19 cellular contexts compared by ENCODE assay signal in the genomic region with DNA sequence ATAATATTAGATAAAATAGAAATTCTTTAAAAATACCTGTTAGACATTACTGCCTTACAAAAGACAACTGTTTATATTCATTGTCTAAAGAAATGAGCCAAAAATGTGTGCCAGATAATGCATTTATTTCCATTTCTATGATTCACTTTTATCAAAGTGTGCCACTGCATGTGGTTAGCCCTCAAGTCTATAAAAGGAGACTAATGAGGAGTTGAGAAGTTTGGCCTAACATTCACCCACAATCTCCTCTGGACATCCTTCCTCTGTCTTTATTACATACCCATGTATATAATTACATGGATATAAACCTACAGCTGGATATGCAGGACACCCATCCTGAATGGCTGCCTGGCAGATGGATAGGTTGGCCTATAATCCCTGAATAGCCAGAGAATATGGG. TPM values are rescaled to one million over a fixed set of nuclear protein-coding genes. Genes with fewer than 3 reads are reported as not detected.
DNase-seq lines count a peak whose midpoint lies in the region; ATAC-seq and TF ChIP-seq lines count a peak whose summit lies in the region.
"Had no signal": no experiment of that assay in that cellular context is flagged by ENCODE, and none has a peak within 500 bp of the region (broad histone marks: within the 10 kb centered on the region; RNA-seq: fewer than 3 reads in every experiment).

No MANE protein-coding gene starts in this region.

- H3K27me3 ChIP-seq in IMR-90 (ENCODE audit: control insufficient read depth, insufficient read depth, low read length) (no peaks in the 10 kb centered on the region), rectal smooth muscle tissue (ENCODE audit: control insufficient read depth, insufficient read depth, low read length) (no peaks in the 10 kb centered on the region), SK-N-SH (ENCODE audit: insufficient read depth) (no peaks in the 10 kb centered on the region), vagina (no peaks in the 10 kb centered on the region)
- H3K27me3 ChIP-seq: BLaER1 treated with 17β-estradiol and CSF1 and Interleukin-3, amounts not matched to agents 10 nM and 100 nM had no signal

- 0 out of 2 replicates have a peak overlapping the region, but pooled peaks have one; percentile 30 for H4K5ac ChIP-seq in IMR-90 (ENCODE audit: low read depth, low read length)

- dilution Hi-C loops in IMR-90 (cut with HindIII; ENCODE audit: low sequenced_read_pairs, unreplicated experiment), result no loop called here

- no peak overlapping the region; the same call in 2 of the 3 replicates for H2BK15ac ChIP-seq in IMR-90 (ENCODE audit: low read depth, low read length)

- no peak for ATAC-seq in IMR-90 (ENCODE audit: low read depth)
- ATAC-seq in HG03469 (IDR thresholded peaks at IDR 0.05; ENCODE audit: unreplicated experiment), result no peak
- ATAC-seq: GM23338, HCT116 had no signal

- H3K18ac ChIP-seq in IMR-90 (ENCODE audit: low read depth, low read length), result peak overlapping the region; percentile 6; the same call in 1 of the 2 replicates

- TF ChIP-seq POLR2A in IMR-90 (IDR thresholded peaks at IDR 0.05; ENCODE audit: low read depth, low read length) (no peak), vagina (IDR thresholded peaks at IDR 0.05) (no peak)

- H4K20me1 ChIP-seq in IMR-90 (ENCODE audit: insufficient read depth, low read length), result no peaks in the 10 kb centered on the region
- H4K20me1 ChIP-seq in SK-N-SH (ENCODE audit: insufficient read depth), result no peaks in the 10 kb centered on the region
- H4K20me1 ChIP-seq: BLaER1 treated with 17β-estradiol and CSF1 and Interleukin-3, amounts not matched to agents 10 nM and 100 nM had no signal

- no peak overlapping the region for H2BK20ac ChIP-seq in IMR-90 (ENCODE audit: low read depth, low read length)

- no peak overlapping the region for H3K9ac ChIP-seq in IMR-90 (ENCODE audit: low read depth, low read length)
- no peak overlapping the region for H3K9ac ChIP-seq in rectal smooth muscle tissue (ENCODE audit: low read length)
- H3K9ac ChIP-seq in SK-N-SH, result no peak overlapping the region
- H3K9ac ChIP-seq: BLaER1 treated with 17β-estradiol and CSF1 and Interleukin-3, amounts not matched to agents 10 nM and 100 nM had no signal

- no peak overlapping the region for H3K56ac ChIP-seq in IMR-90 (ENCODE audit: extremely low read depth, insufficient read depth, low read length)

- H3K4me1 ChIP-seq in IMR-90 (ENCODE audit: control insufficient read depth, insufficient read depth, low read length) (peaks cover 7% of the 10 kb centered on the region), rectal smooth muscle tissue (ENCODE audit: control insufficient read depth, insufficient read depth, low read length) (peaks cover 14% of the 10 kb centered on the region), SK-N-SH (ENCODE audit: control insufficient read depth in 1 of 2, insufficient read depth in 2 of 2, low read depth in 1 of 2, low read length in 1 of 2) (peaks cover 0 to 5% of the 10 kb centered on the region in 2 experiments; a peak in 2 of 4 replicates), vagina (no peaks in the 10 kb centered on the region)
- H3K4me1 ChIP-seq: BLaER1 treated with 17β-estradiol and CSF1 and Interleukin-3, amounts not matched to agents 10 nM and 100 nM had no signal

- H3K4me3 ChIP-seq in IMR-90 (ENCODE audit: insufficient read depth, low read depth, low read length), result no peak overlapping the region
- no peak overlapping the region for H3K4me3 ChIP-seq in rectal smooth muscle tissue (ENCODE audit: low read length)
- no peak overlapping the region for H3K4me3 ChIP-seq in SK-N-SH (ENCODE audit: low read depth in 2 of 2, low read length in 1 of 2)
- H3K4me3 ChIP-seq in vagina, result no peak overlapping the region
- H3K4me3 ChIP-seq: BLaER1 treated with 17β-estradiol and CSF1 and Interleukin-3, amounts not matched to agents 10 nM and 100 nM; GM23338 had no signal

- no peaks in the 10 kb centered on the region for H3K36me3 ChIP-seq in IMR-90 (ENCODE audit: control insufficient read depth, insufficient read depth, low read length)
- no peaks in the 10 kb centered on the region for H3K36me3 ChIP-seq in rectal smooth muscle tissue (ENCODE audit: control insufficient read depth, insufficient read depth, low read length)
- H3K36me3 ChIP-seq in SK-N-SH (replicated peaks in 1 of 2; ENCODE audit: control insufficient read depth in 1 of 2, insufficient read depth in 2 of 2, low read length in 1 of 2), result no peaks in the 10 kb centered on the region
- no peaks in the 10 kb centered on the region for H3K36me3 ChIP-seq in vagina
- H3K36me3 ChIP-seq: BLaER1 treated with 17β-estradiol and CSF1 and Interleukin-3, amounts not matched to agents 10 nM and 100 nM had no signal

- H2BK5ac ChIP-seq in IMR-90 (ENCODE audit: low read depth, low read length, poor library complexity, severe bottlenecking), result no peak overlapping the region

- BruUV-seq in IMR-90 (replicated peaks; lab: Mats Ljungman, UMichigan), result no TSS peak

- no peaks in the 10 kb centered on the region for H3K9me2 ChIP-seq in SK-N-SH

- in situ Hi-C loops in IMR-90 (cut with MboI; ENCODE audit: low sequenced_read_pairs), result no loop called here

- H2AFZ ChIP-seq in IMR-90 (replicated peaks; ENCODE audit: low read length, poor library complexity), result no peak overlapping the region
- H2AFZ ChIP-seq in SK-N-SH (ENCODE audit: low read depth), result no peak overlapping the region
- H2AFZ ChIP-seq: GM23338 had no signal

- H3K79me2 ChIP-seq in SK-N-SH (ENCODE audit: insufficient read depth), result no peaks in the 10 kb centered on the region

- H3K9me1 ChIP-seq in IMR-90 (ENCODE audit: insufficient read depth, low read length), result no peaks in the 10 kb centered on the region

- H2AK9ac ChIP-seq in IMR-90 (replicated peaks; ENCODE audit: low read depth, low read length, poor library complexity), result no peak overlapping the region

- H3K79me1 ChIP-seq in IMR-90 (ENCODE audit: low read depth in 1 of 2, low read length in 2 of 2), result no peaks in the 10 kb centered on the region

- no peak overlapping the region for H3K4ac ChIP-seq in IMR-90 (ENCODE audit: low read depth, low read length)

- H3K27ac ChIP-seq in IMR-90 (ENCODE audit: insufficient read depth, low read length), result no peak overlapping the region
- H3K27ac ChIP-seq in rectal smooth muscle tissue (ENCODE audit: low read depth, low read length), result peak overlapping the region; percentile 52
- no peak overlapping the region for H3K27ac ChIP-seq in SK-N-SH (ENCODE audit: low read depth in 2 of 2, low read length in 1 of 2)
- H3K27ac ChIP-seq in vagina, result no peak overlapping the region
- H3K27ac ChIP-seq: BLaER1 treated with 17β-estradiol and CSF1 and Interleukin-3, amounts not matched to agents 10 nM and 100 nM had no signal

- TF ChIP-seq RAD21 in IMR-90 (IDR thresholded peaks at IDR 0.05; ENCODE audit: low read length), result no peak
- no peak for TF ChIP-seq RAD21 in SK-N-SH (IDR thresholded peaks at IDR 0.05; ENCODE audit: low read length)

- DNase-seq in IMR-90, result no peak
- DNase-seq in OCI-M1 (lab: John Stamatoyannopoulos, UW), result peak; percentile 60
- peak; percentile 6 for DNase-seq in dedifferentiated amniotic fluid mesenchymal stem cell (ENCODE audit: extremely low spot score)
- DNase-seq in NCI-H2227 treated with DMSO at 0.1 percent for 48 hours (lab: John Stamatoyannopoulos, UW), result no peak
- DNase-seq in SK-N-SH, result no peak
- no peak for DNase-seq in vagina (ENCODE audit: extremely low spot score in 2 of 2)
- DNase-seq: CD8-positive, alpha-beta memory T cell; COR-L47; DMS 273 treated with DMSO at 0.1 percent for 48 hours; DMS53; DND-41; GDM1; H7; HFFc6 had no signal

- TF ChIP-seq CTCF in IMR-90 (conservative IDR thresholded peaks at IDR 0.05; ENCODE audit: low read depth, low read length) (no peak), SK-N-SH (IDR thresholded peaks at IDR 0.05) (no peak), vagina (IDR thresholded peaks at IDR 0.05) (no peak)

- CTCF ChIA-PET in IMR-90 (lab: Yijun Ruan, JAX) (no interaction called here), SK-N-SH (lab: Yijun Ruan, JAX) (interaction anchor here (2.2 to 2.4 kb wide), 2 partner anchors 12 to 42 kb away, joined by 7 to 9 read pairs; partner anchors contain the start of gene PDE5A)

- no peak overlapping the region for H4K91ac ChIP-seq in IMR-90 (ENCODE audit: insufficient read depth, low read depth, low read length)

- no peaks in the 10 kb centered on the region for H3F3A ChIP-seq in SK-N-SH (replicated peaks; ENCODE audit: insufficient read depth)

- no peaks in the 10 kb centered on the region for H3K9me3 ChIP-seq in IMR-90 (ENCODE audit: control insufficient read depth, insufficient read depth, low read length)
- H3K9me3 ChIP-seq in SK-N-SH, result no peaks in the 10 kb centered on the region
- H3K9me3 ChIP-seq in vagina, result no peaks in the 10 kb centered on the region
- H3K9me3 ChIP-seq: BLaER1 treated with 17β-estradiol and CSF1 and Interleukin-3, amounts not matched to agents 10 nM and 100 nM had no signal

- H2AK5ac ChIP-seq in IMR-90 (ENCODE audit: low read depth, low read length), result no peak overlapping the region

- H3K14ac ChIP-seq in IMR-90 (replicated peaks; ENCODE audit: low read depth, low read length), result no peak overlapping the region

- POLR2A ChIA-PET in IMR-90 (lab: Charles Lee; ENCODE audit: unreplicated experiment), result no interaction called here
- POLR2A ChIA-PET in SK-N-SH (lab: Yijun Ruan, JAX), result no interaction called here

- TF ChIP-seq EP300 in SK-N-SH (IDR thresholded peaks at IDR 0.05; ENCODE audit: borderline replicate concordance in 1 of 2, low read depth in 1 of 2, low read length in 1 of 2), result no peak

- H2BK120ac ChIP-seq in IMR-90 (ENCODE audit: low read depth, low read length), result peak overlapping the region; percentile 23; the same call in 1 of the 2 replicates

- H3K23ac ChIP-seq in IMR-90 (ENCODE audit: low read depth, low read length), result no peak overlapping the region

- no peak overlapping the region for H3K4me2 ChIP-seq in IMR-90 (ENCODE audit: low read depth, low read length)
- H3K4me2 ChIP-seq in SK-N-SH, result no peak overlapping the region
- H3K4me2 ChIP-seq: BLaER1 treated with 17β-estradiol and CSF1 and Interleukin-3, amounts not matched to agents 10 nM and 100 nM; GM23338 had no signal

- 0 out of 4 replicates have a peak overlapping the region, but pooled peaks of 1 of the 2 experiments have one; percentile 10 for H4K8ac ChIP-seq in IMR-90 (ENCODE audit: low read depth in 2 of 2, low read length in 2 of 2)

- intact Hi-C loops in IMR-90 (cut with micrococcal nuclease), result no loop called here
- intact Hi-C loops in vagina (cut with DNase I), result no loop called here

TF ChIP-seq in IMR-90, 13 proteins besides CTCF, POLR2A, EP300 and RAD21 (continues in another document):
- TF ChIP-seq FOS (IDR thresholded peaks at IDR 0.05; ENCODE audit: low read depth, low read length) (no peak), CHD1 (IDR thresholded peaks at IDR 0.05; ENCODE audit: low read depth, low read length) (no peak)

TF ChIP-seq in SK-N-SH, 30 proteins besides CTCF, POLR2A, EP300 and RAD21 (continues in another document):
- TF ChIP-seq TCF12 (IDR thresholded peaks at IDR 0.05) (no peak), FOSL2 (IDR thresholded peaks at IDR 0.05; ENCODE audit: borderline replicate concordance, low read depth) (no peak)

RNA-seq across cellular contexts. Expression of gene PDE5A, which starts 42.6 kb away (rescaled TPM):
- 567 and 770 TPM in 2 replicates for total RNA-seq in IMR-90 (2012; rRNA removed)
- 71.5 and 101 TPM in 2 replicates for polyA plus RNA-seq in IMR-90 (2012; rRNA removed)
- polyA plus RNA-seq in IMR-90 (2012; cell fraction: cytosol; rRNA removed), result 25.9 and 36.3 TPM in 2 replicates
- 34.7 and 324 TPM in 2 replicates for polyA plus RNA-seq in IMR-90 (2012; cell fraction: nucleus; rRNA removed; ENCODE audit: low replicate concordance)
- 6.4 and 10.1 TPM in 2 replicates for polyA plus RNA-seq in SK-N-SH (2012; rRNA removed)
- 9.0 and 10.7 TPM in 2 replicates for polyA plus RNA-seq in SK-N-SH (2012; cell fraction: cytosol; rRNA removed)
- polyA plus RNA-seq in SK-N-SH (2012; cell fraction: nucleus; rRNA removed), result 9.0 and 21.7 TPM in 2 replicates
- 23.1 TPM for total RNA-seq in vagina

Comparison
In these comparisons a context has a peak if more than half of its experiments do, and no peak if none do; other contexts are left out.
1. DNase-seq: peak in OCI-M1 (single experiment) and dedifferentiated amniotic fluid mesenchymal stem cell (single experiment); none in IMR-90 (single experiment), NCI-H2227 treated with DMSO at 0.1 percent for 48 hours (single experiment), SK-N-SH (single experiment) and vagina (0 of 2).
2. RNA of gene PDE5A, which starts 42.6 kb away (total RNA-seq): 567 to 770 TPM in IMR-90; 23.1 TPM in vagina (single experiment); every median in the first group is over 10 times any median in the second.